ENCODE assay signal across 10 cellular contexts in genomic region chr5:74221413-74221812, GRCh38.
"Had no signal": no experiment of that assay in that cellular context is flagged by ENCODE, and none has a peak within 500 bp of the region (broad histone marks: within the 10 kb centered on the region; RNA-seq: fewer than 3 reads in every experiment).

No MANE protein-coding gene starts in this region.

- DNase-seq: GM23248, GOT3, H9, HCEC 1CT, HFFc6, Karpas-422, KBM-7 had no signal

- H3K4me2 ChIP-seq: KMS-11 had no signal

- H3K9ac ChIP-seq: GM23248, KMS-11 had no signal

- H2AFZ ChIP-seq: GM23248 had no signal

- FAIRE-seq: H54, HTR-8/SVneo had no signal

- H3K27ac ChIP-seq: GM23248, KMS-11 had no signal

- H3K4me3 ChIP-seq: GM23248 had no signal
